8 cellular contexts compared by ENCODE assay signal in the genomic region with DNA sequence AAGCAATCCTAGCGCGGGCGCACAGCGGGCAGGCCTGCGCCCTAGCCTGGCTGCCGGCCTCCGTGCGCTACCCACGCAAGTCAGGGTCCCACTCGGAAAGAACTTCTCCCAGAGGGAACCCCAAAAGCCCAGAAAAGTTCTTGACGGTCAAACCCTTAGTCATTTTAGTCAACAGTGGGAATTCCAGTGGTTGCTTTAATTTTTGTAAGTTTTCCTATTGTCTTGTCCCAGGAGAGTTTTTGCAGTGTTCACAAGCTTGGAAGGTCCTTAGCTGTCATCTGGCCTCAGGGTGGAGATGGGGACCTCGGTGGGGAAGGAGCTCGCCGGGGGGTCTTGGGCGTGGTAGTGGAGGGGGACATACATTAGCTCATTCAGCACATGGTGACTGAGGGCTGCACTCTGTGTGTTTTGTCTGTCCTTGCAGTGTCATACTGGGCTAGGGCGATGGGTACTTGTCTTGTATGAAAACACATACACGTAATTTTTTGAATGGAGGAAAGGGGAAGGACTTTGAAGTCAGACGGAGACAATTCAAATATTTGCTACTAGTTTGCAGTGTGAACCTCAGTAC. TPM values are rescaled to one million over a fixed set of nuclear protein-coding genes. Genes with fewer than 3 reads are reported as not detected.
DNase-seq lines count a peak whose midpoint lies in the region; FAIRE-seq and TF ChIP-seq lines count a peak whose summit lies in the region.

No MANE protein-coding gene starts in this region.

- H3K27me3 ChIP-seq in ACC112 (ENCODE audit: insufficient read depth, low read length) (no peaks in the 10 kb centered on the region), astrocyte (ENCODE audit: insufficient read depth, low read length) (no peaks in the 10 kb centered on the region), kidney epithelial cell (ENCODE audit: control insufficient read depth, insufficient read depth, low read length) (no peaks in the 10 kb centered on the region)

- H3K36me3 ChIP-seq in ACC112 (ENCODE audit: insufficient read depth, low read length) (no peaks in the 10 kb centered on the region), astrocyte (ENCODE audit: insufficient read depth, low read length) (no peaks in the 10 kb centered on the region), kidney epithelial cell (ENCODE audit: control insufficient read depth, insufficient read depth, low read length) (no peaks in the 10 kb centered on the region)

- H3K9me3 ChIP-seq in astrocyte (ENCODE audit: insufficient read depth, low read depth, low read length), result no peaks in the 10 kb centered on the region

- TF ChIP-seq CTCF in GM10266 (IDR thresholded peaks at IDR 0.05; ENCODE audit: control insufficient read depth, insufficient read depth, low read depth, missing control alignments), result no peak
- no peak for TF ChIP-seq CTCF in astrocyte (IDR thresholded peaks at IDR 0.05; ENCODE audit: insufficient read depth, low read depth, low read length)
- TF ChIP-seq CTCF in kidney epithelial cell (IDR thresholded peaks at IDR 0.05; ENCODE audit: insufficient read depth, low read length, poor library complexity, severe bottlenecking), result no peak

- H3K4me1 ChIP-seq in ACC112 (ENCODE audit: control insufficient read depth, insufficient read depth, low read length, unreplicated experiment), result peaks cover 7% of the 10 kb centered on the region
- peaks cover 8% of the 10 kb centered on the region for H3K4me1 ChIP-seq in astrocyte (ENCODE audit: insufficient read depth, low read length)

- H3K27ac ChIP-seq in ACC112 (ENCODE audit: low read depth, low read length) (no peak overlapping the region), astrocyte (ENCODE audit: low read depth, low read length) (peak overlapping the region; percentile 65), temporal lobe (ENCODE audit: low read depth, low read length) (peak overlapping the region; percentile 21)

- peak overlapping the region; percentile 87 for H3K9ac ChIP-seq in astrocyte (ENCODE audit: low read length)

- peak overlapping the region in 2 of 3 donors; percentile 2 to 32 for H3K27ac Mint-ChIP-seq in IgD-negative memory B cell
- peak overlapping the region; percentile 6 for H3K27ac Mint-ChIP-seq in astrocyte (ENCODE audit: unreplicated experiment)

- H3K4me3 Mint-ChIP-seq in IgD-negative memory B cell (peak overlapping the region; percentile 70 to 98 (median 90)), astrocyte (ENCODE audit: unreplicated experiment) (peak overlapping the region; percentile 86)

- H3K4me2 ChIP-seq in astrocyte (ENCODE audit: low read length), result peak overlapping the region; percentile 94

- H3K9me3 Mint-ChIP-seq in IgD-negative memory B cell (no peaks in the 10 kb centered on the region), astrocyte (ENCODE audit: unreplicated experiment) (no peaks in the 10 kb centered on the region)

- peaks cover 8% of the 10 kb centered on the region for H3K79me2 ChIP-seq in ACC112 (ENCODE audit: control insufficient read depth, insufficient read depth, low read length, unreplicated experiment)
- H3K79me2 ChIP-seq in astrocyte (ENCODE audit: insufficient read depth, low read length), result no peaks in the 10 kb centered on the region

- H3K36me3 Mint-ChIP-seq in IgD-negative memory B cell, result no peaks in the 10 kb centered on the region
- H3K36me3 Mint-ChIP-seq in astrocyte (ENCODE audit: low read depth, unreplicated experiment), result no peaks in the 10 kb centered on the region

- peaks cover 0 to 7% (median 6%) of the 10 kb centered on the region in 3 donors for H3K4me1 Mint-ChIP-seq in IgD-negative memory B cell
- peaks cover 4% of the 10 kb centered on the region for H3K4me1 Mint-ChIP-seq in astrocyte (ENCODE audit: low read depth, unreplicated experiment)

- H4K20me1 ChIP-seq in astrocyte (ENCODE audit: insufficient read depth, low read length), result peaks cover 24% of the 10 kb centered on the region

- H3K27me3 Mint-ChIP-seq in IgD-negative memory B cell (no peaks in the 10 kb centered on the region), astrocyte (ENCODE audit: low read depth, unreplicated experiment) (peaks cover 1% of the 10 kb centered on the region)

- peak; percentile 50 for FAIRE-seq in astrocyte (lab: Jason Lieb, UNC)

- H3K4me3 ChIP-seq in ACC112 (ENCODE audit: low read depth, low read length) (peak overlapping the region; percentile 94), astrocyte (ENCODE audit: insufficient read depth, low read depth, low read length) (peak overlapping the region; percentile 85), kidney epithelial cell (ENCODE audit: low read depth, low read length) (peak overlapping the region; percentile 66)

- peak; percentile 45 for DNase-seq in GM10266 (ENCODE audit: extremely low spot score)
- no peak for DNase-seq in astrocyte (ENCODE audit: low read depth)
- no peak for DNase-seq in kidney epithelial cell (ENCODE audit: low read depth)
- no peak for DNase-seq in medulla oblongata (ENCODE audit: extremely low spot score)
- DNase-seq in NCI-H774 (lab: John Stamatoyannopoulos, UW), result no peak

- H2AFZ ChIP-seq in ACC112 (ENCODE audit: low read length, unreplicated experiment), result peak overlapping the region; percentile 63
- H2AFZ ChIP-seq in astrocyte (ENCODE audit: low read depth, low read length), result peak overlapping the region; percentile 95

RNA-seq across cellular contexts. Expression of a gene that starts 0.7 kb away (rescaled TPM):
- polyA plus RNA-seq in IgD-negative memory B cell, result 0.25 TPM
- 3.8 and 4.1 TPM in 2 replicates for total RNA-seq in astrocyte
- total RNA-seq in kidney epithelial cell, result 5.3 and 6.4 TPM in 2 replicates
- 2.7 TPM for total RNA-seq in temporal lobe

RNA-seq across cellular contexts. Expression of a gene that starts 20.0 kb away (rescaled TPM):
- not detected for polyA plus RNA-seq in IgD-negative memory B cell
- 0.09 TPM in 1 of 2 replicates, not detected in the other for total RNA-seq in astrocyte
- not detected in 2 replicates for total RNA-seq in kidney epithelial cell
- total RNA-seq in temporal lobe, result under 0.01 TPM
